8 cellular contexts compared by ENCODE assay signal in the genomic region with DNA sequence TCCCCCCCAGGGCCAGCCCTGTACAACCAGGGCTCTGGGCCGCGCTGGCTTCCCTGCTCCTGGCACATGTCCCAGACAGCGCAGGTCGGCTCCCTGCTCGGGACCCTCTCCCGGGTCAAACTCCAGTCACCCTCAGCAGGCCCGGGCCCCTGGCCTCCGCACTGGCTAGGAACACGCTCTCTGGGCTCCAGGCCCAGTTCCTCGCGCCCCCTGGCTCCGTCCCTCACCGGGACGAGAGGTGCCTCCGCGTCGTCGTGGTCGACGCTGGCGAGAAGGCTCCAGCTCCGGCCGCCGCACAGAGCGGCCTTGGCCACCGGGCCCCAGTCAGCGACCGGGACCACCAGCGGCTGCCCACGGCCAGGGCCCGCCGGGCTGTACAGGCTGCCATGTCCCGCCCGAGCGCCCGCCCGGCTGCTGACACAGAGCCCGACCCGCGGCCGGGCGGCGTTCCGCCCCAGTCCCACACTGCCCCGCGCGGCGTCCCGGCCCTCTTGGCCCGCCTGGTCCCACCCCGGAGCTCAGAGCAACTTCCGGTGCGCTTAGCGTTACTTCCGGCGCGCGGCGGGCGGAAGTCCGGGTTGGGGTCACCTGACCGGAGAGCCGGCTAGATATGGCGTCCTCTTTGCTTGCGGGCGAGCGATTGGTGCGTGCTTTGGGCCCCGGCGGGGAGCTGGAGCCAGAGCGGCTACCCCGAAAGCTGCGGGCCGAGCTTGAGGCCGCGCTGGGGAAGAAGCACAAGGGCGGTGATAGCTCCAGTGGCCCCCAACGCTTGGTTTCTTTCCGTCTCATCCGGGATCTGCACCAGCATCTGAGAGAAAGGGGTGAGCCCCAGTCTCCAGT. TPM values are rescaled to one million over a fixed set of nuclear protein-coding genes. Genes with fewer than 3 reads are reported as not detected.
DNase-seq lines count a peak whose midpoint lies in the region; ATAC-seq, FAIRE-seq and TF ChIP-seq lines count a peak whose summit lies in the region.

A gene with protein sequence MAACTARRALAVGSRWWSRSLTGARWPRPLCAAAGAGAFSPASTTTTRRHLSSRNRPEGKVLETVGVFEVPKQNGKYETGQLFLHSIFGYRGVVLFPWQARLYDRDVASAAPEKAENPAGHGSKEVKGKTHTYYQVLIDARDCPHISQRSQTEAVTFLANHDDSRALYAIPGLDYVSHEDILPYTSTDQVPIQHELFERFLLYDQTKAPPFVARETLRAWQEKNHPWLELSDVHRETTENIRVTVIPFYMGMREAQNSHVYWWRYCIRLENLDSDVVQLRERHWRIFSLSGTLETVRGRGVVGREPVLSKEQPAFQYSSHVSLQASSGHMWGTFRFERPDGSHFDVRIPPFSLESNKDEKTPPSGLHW (minus strand): TSS at position 467 of the 840 bp plus-strand sequence. CDS start 79 bp downstream, at position 388.

- FAIRE-seq in small intestine (lab: Jason Lieb, UNC), result no peak

- intact Hi-C loops in breast epithelium (cut with DNase I; ENCODE audit: low total_unique reads), result no loop called here

- ATAC-seq in GM18870 (IDR thresholded peaks at IDR 0.05; ENCODE audit: unreplicated experiment), result peak; percentile 80
- ATAC-seq in HG03108 (IDR thresholded peaks at IDR 0.05; ENCODE audit: unreplicated experiment), result peak; percentile 95

- in situ Hi-C loops in ACHN (cut with HindIII; ENCODE audit: low pct_ligation_motif_present, low pct_unique_long_range_greater_than_20kb, low sequenced_read_pairs), result no loop called here

- TF ChIP-seq CTCF in WERI-Rb-1 (IDR thresholded peaks at IDR 0.05; ENCODE audit: low read depth, low read length) (no peak), breast epithelium (IDR thresholded peaks at IDR 0.05) (no peak)

- no peaks in the 10 kb centered on the region for H3K27me3 ChIP-seq in WERI-Rb-1 (ENCODE audit: insufficient read depth, low read depth, severe bottlenecking)
- H3K27me3 ChIP-seq in breast epithelium, result no peaks in the 10 kb centered on the region
- H3K27me3 ChIP-seq in small intestine (ENCODE audit: control insufficient read depth in 2 of 2, insufficient read depth in 2 of 2, low read length in 2 of 2), result no peaks in the 10 kb centered on the region

- H3K27ac ChIP-seq in WERI-Rb-1 (peak within 1 kb of the TSS; percentile 92), breast epithelium (peak within 1 kb of the TSS; percentile 90 to 91), small intestine (ENCODE audit: low read depth in 1 of 2, low read length in 1 of 2) (peak within 1 kb of the TSS; percentile 79 to 89)

- peaks cover 62% of the 10 kb centered on the region for H3K36me3 ChIP-seq in WERI-Rb-1
- peaks cover 6% of the 10 kb centered on the region for H3K36me3 ChIP-seq in breast epithelium
- H3K36me3 ChIP-seq in small intestine (ENCODE audit: control insufficient read depth in 2 of 2, insufficient read depth in 2 of 2, low read length in 2 of 2), result peaks cover 15 to 18% of the 10 kb centered on the region in 2 donors

- H3K4me3 ChIP-seq in WERI-Rb-1 (ENCODE audit: low read depth, low read length) (peak within 1 kb of the TSS; percentile 80), breast epithelium (peak within 1 kb of the TSS; percentile 87 to 100 (median 93)), small intestine (ENCODE audit: low read depth in 1 of 2, low read length in 2 of 2) (peak within 1 kb of the TSS; percentile 86 to 95)

- no peaks in the 10 kb centered on the region for H3K9me3 ChIP-seq in WERI-Rb-1 (ENCODE audit: severe bottlenecking)
- H3K9me3 ChIP-seq in breast epithelium, result no peaks in the 10 kb centered on the region
- H3K9me3 ChIP-seq in small intestine (ENCODE audit: control insufficient read depth, low read depth), result no peaks in the 10 kb centered on the region

- peak; percentile 65 for TF ChIP-seq POLR2A in breast epithelium (IDR thresholded peaks at IDR 0.05)

- 0 to 1% (median 1%) methylated on average over 67 to 80 of the region's 80 CpGs for WGBS in small intestine, 3 donors

- peaks cover 0 to 19% of the 10 kb centered on the region in 2 donors for H3K4me1 ChIP-seq in breast epithelium
- H3K4me1 ChIP-seq in small intestine (ENCODE audit: control insufficient read depth in 2 of 2, insufficient read depth in 1 of 2, low read depth in 1 of 2, low read length in 1 of 2), result peaks cover 0 to 7% of the 10 kb centered on the region in 2 donors

- DNase-seq in ACHN (peak; percentile 96), NCI-H2227 (lab: John Stamatoyannopoulos, UW; ENCODE audit: unreplicated experiment) (peak; percentile 94), WERI-Rb-1 (peak; percentile 95), breast epithelium (ENCODE audit: low spot score in 2 of 2) (peak; percentile 94 to 95), iPS-NIHi11 (ENCODE audit: low spot score) (peak; percentile 99), small intestine (peak; percentile 94)

RNA-seq across cellular contexts. Expression of the gene that starts here (rescaled TPM):
- 10 to 100 TPM; 64.5 to 85.0 (median 69.8) TPM for total RNA-seq in breast epithelium
- 10 to 100 TPM; 61.5 to 73.2 (median 64.6) TPM for polyA plus RNA-seq in small intestine

Comparison
In these comparisons a context has a peak if more than half of its experiments do, and no peak if none do; other contexts are left out.
1. Peak in every context shown above with its lines: DNase-seq, ATAC-seq, H3K4me3 ChIP-seq and H3K27ac ChIP-seq.